Comparison of ENCODE assay signal across 31 cellular contexts in genomic region chr11:133586903-133587517, GRCh38. TPM values are rescaled to one million over a fixed set of nuclear protein-coding genes. Genes with fewer than 3 reads are reported as not detected.
DNase-seq lines count a peak whose midpoint lies in the region; ATAC-seq, FAIRE-seq and TF ChIP-seq lines count a peak whose summit lies in the region.
"Had no signal": no experiment of that assay in that cellular context is flagged by ENCODE, and none has a peak within 500 bp of the region (broad histone marks: within the 10 kb centered on the region; RNA-seq: fewer than 3 reads in every experiment).

No MANE protein-coding gene starts in this region.

- H3K4me2 ChIP-seq in K562 (ENCODE audit: insufficient read depth, low read length) = no peak overlapping the region
- H3K4me2 ChIP-seq: BLaER1 had no signal

- no peak overlapping the region for H2AFZ ChIP-seq in K562 (ENCODE audit: low read depth, low read length)

- DNase-seq in GM12891 (ENCODE audit: insufficient read length, low spot score) (no peak), GM12892 (ENCODE audit: insufficient read length) (no peak), HTR-8/SVneo (ENCODE audit: insufficient read length, low spot score) (no peak), K562 (ENCODE audit: extremely low read depth in 1 of 4, low spot score in 3 of 4) (no peak), NCI-H2227 (lab: John Stamatoyannopoulos, UW; ENCODE audit: unreplicated experiment) (no peak)
- DNase-seq in activated CD8-positive, alpha-beta memory T cell treated with anti-CD3 and anti-CD28 coated beads, Interleukin-2, amount 50 U/mL, for 48 hours = no peak
- DNase-seq in activated T-helper 1 cell treated with anti-CD3 and anti-CD28 coated beads, Interleukin-12 subunit alpha, Interleukin-12 subunit beta, Interleukin-2, Interleukin-4 antibody, amounts not matched to agents 30 ng/mL and 10 ng/mL and 1 ng/mL, durations not matched to agents 14 hours and 24 hours and 36 hours (ENCODE audit: low spot score) = no peak
- DNase-seq: 8988T; ACHN; BE2C; C1 segment of cervical spinal cord; CD4-positive, alpha-beta memory T cell; CD4-positive, CD25-positive, alpha-beta regulatory T cell; CD8-positive, alpha-beta memory T cell; COR-L47; DMS 273 treated with DMSO at 0.1 percent for 48 hours; DMS153; DMS53; DMS79; DND-41; EL; GDM1 had no signal

- WGBS in K562 (ENCODE audit: insufficient coverage, low coverage, missing lambda C conversion rate) = 0% methylated on average over 5 of the region's 5 CpGs

- in situ Hi-C loops in K562 (cut with MboI) = no loop called here

- no peaks in the 10 kb centered on the region for H3K27me3 ChIP-seq in K562 (ENCODE audit: control insufficient read depth in 2 of 2, insufficient read depth in 2 of 2, low read length in 2 of 2)
- H3K27me3 ChIP-seq: BE2C, BLaER1 had no signal

- no peak for TF ChIP-seq CTCF in K562 (IDR thresholded peaks at IDR 0.05 in 2 of 3, conservative IDR thresholded peaks at IDR 0.05 in 1 of 3; ENCODE audit: insufficient read depth in 2 of 3, low read depth in 1 of 3, low read length in 3 of 3)

- no TSS peak for BruUV-seq in K562 (replicated peaks; lab: Mats Ljungman, UMichigan)

- no peak for TF ChIP-seq POLR2A in GM12891 (IDR thresholded peaks at IDR 0.05; ENCODE audit: low read depth, low read length)
- no peak for TF ChIP-seq POLR2A in GM12892 (IDR thresholded peaks at IDR 0.05; ENCODE audit: low read depth, low read length)
- no peak for TF ChIP-seq POLR2A in K562 (conservative IDR thresholded peaks at IDR 0.05)

- H3K27ac ChIP-seq in K562 (ENCODE audit: extremely low read depth, low read depth, low read length) = no peak overlapping the region
- H3K27ac ChIP-seq: BLaER1 had no signal

- H3K4me3 ChIP-seq in K562 = no peak overlapping the region
- H3K4me3 ChIP-seq: BLaER1, GM12878 had no signal

- H3K9me1 ChIP-seq in K562 (ENCODE audit: control insufficient read depth, insufficient read depth, low read length) = no peaks in the 10 kb centered on the region

- H3K4me3 Mint-ChIP-seq in activated T-helper 1 cell treated with anti-CD3 and anti-CD28 coated beads, Interleukin-12 subunit alpha, Interleukin-12 subunit beta, Interleukin-2, Interleukin-4 antibody, amounts not matched to agents 30 ng/mL and 10 ng/mL and 1 ng/mL, durations not matched to agents 14 hours and 24 hours and 36 hours = no peak overlapping the region
- H3K4me3 Mint-ChIP-seq: CD14-positive monocyte; CD4-positive, alpha-beta memory T cell; CD4-positive, CD25-positive, alpha-beta regulatory T cell; CD8-positive, alpha-beta memory T cell had no signal

- POLR2A ChIA-PET in K562 (lab: Yijun Ruan, JAX) = no interaction called here

- intact Hi-C loops in K562 (cut with micrococcal nuclease) = no loop called here
- intact Hi-C loops in activated T-helper 1 cell treated with anti-CD3 and anti-CD28 coated beads, Interleukin-12 subunit alpha, Interleukin-12 subunit beta, Interleukin-2, Interleukin-4 antibody, amounts not matched to agents 30 ng/mL and 10 ng/mL and 1 ng/mL, durations not matched to agents 14 hours and 24 hours and 36 hours (cut with micrococcal nuclease) = no loop called here

- H3K79me2 ChIP-seq in K562 (ENCODE audit: control insufficient read depth, insufficient read depth, low read length) = no peaks in the 10 kb centered on the region

- no peaks in the 10 kb centered on the region for H3K36me3 Mint-ChIP-seq in activated T-helper 1 cell treated with anti-CD3 and anti-CD28 coated beads, Interleukin-12 subunit alpha, Interleukin-12 subunit beta, Interleukin-2, Interleukin-4 antibody, amounts not matched to agents 30 ng/mL and 10 ng/mL and 1 ng/mL, durations not matched to agents 14 hours and 24 hours and 36 hours (ENCODE audit: low read depth)
- H3K36me3 Mint-ChIP-seq: CD14-positive monocyte; CD4-positive, alpha-beta memory T cell; CD4-positive, CD25-positive, alpha-beta regulatory T cell; CD8-positive, alpha-beta memory T cell had no signal

- FAIRE-seq in GM12891 (lab: Jason Lieb, UNC) (peak; percentile 55), GM12892 (lab: Jason Lieb, UNC) (peak; percentile 27), HTR-8/SVneo (lab: Jason Lieb, UNC) (peak; percentile 13), K562 (lab: Jason Lieb, UNC) (no peak)
- FAIRE-seq: A204.1, GM12878, GM18507, GM19239 had no signal

- no peaks in the 10 kb centered on the region for H3K9me3 Mint-ChIP-seq in activated T-helper 1 cell treated with anti-CD3 and anti-CD28 coated beads, Interleukin-12 subunit alpha, Interleukin-12 subunit beta, Interleukin-2, Interleukin-4 antibody, amounts not matched to agents 30 ng/mL and 10 ng/mL and 1 ng/mL, durations not matched to agents 14 hours and 24 hours and 36 hours

- no peaks in the 10 kb centered on the region for H3K4me1 Mint-ChIP-seq in activated T-helper 1 cell treated with anti-CD3 and anti-CD28 coated beads, Interleukin-12 subunit alpha, Interleukin-12 subunit beta, Interleukin-2, Interleukin-4 antibody, amounts not matched to agents 30 ng/mL and 10 ng/mL and 1 ng/mL, durations not matched to agents 14 hours and 24 hours and 36 hours (ENCODE audit: low read depth)
- H3K4me1 Mint-ChIP-seq: CD14-positive monocyte; CD4-positive, alpha-beta memory T cell; CD4-positive, CD25-positive, alpha-beta regulatory T cell; CD8-positive, alpha-beta memory T cell had no signal

- H4K20me1 ChIP-seq in K562 (replicated peaks; ENCODE audit: control insufficient read depth, insufficient read depth, low read length) = no peaks in the 10 kb centered on the region
- H4K20me1 ChIP-seq: BLaER1 had no signal

- CTCF ChIA-PET in K562 (lab: Yijun Ruan, JAX; ENCODE audit: low intra/inter-chr PET ratio) = no interaction called here

- H3K36me3 ChIP-seq in K562 (ENCODE audit: control insufficient read depth, insufficient read depth, low read length) = no peaks in the 10 kb centered on the region
- H3K36me3 ChIP-seq: BE2C, BLaER1 had no signal

- H3K9me3 ChIP-seq in K562 (replicated peaks; ENCODE audit: control insufficient read depth, insufficient read depth, low read depth, low read length) = no peaks in the 10 kb centered on the region; the same call in 1 of the 2 replicates
- H3K9me3 ChIP-seq: BE2C, BLaER1 had no signal

- ATAC-seq in K562 (no peak), GM18867 (IDR thresholded peaks at IDR 0.05; ENCODE audit: unreplicated experiment) (no peak)
- ATAC-seq: GM12878 had no signal

- no peak overlapping the region for H3K27ac Mint-ChIP-seq in activated T-helper 1 cell treated with anti-CD3 and anti-CD28 coated beads, Interleukin-12 subunit alpha, Interleukin-12 subunit beta, Interleukin-2, Interleukin-4 antibody, amounts not matched to agents 30 ng/mL and 10 ng/mL and 1 ng/mL, durations not matched to agents 14 hours and 24 hours and 36 hours
- H3K27ac Mint-ChIP-seq: CD14-positive monocyte; CD4-positive, alpha-beta memory T cell; CD4-positive, CD25-positive, alpha-beta regulatory T cell; CD8-positive, alpha-beta memory T cell had no signal

- no peak overlapping the region for H3K9ac ChIP-seq in K562 (ENCODE audit: insufficient read depth in 1 of 2, low read depth in 2 of 2, low read length in 2 of 2)
- H3K9ac ChIP-seq: BLaER1 had no signal

- no peak for TF ChIP-seq RAD21 in K562 (CRISPR knock-in tag; conservative IDR thresholded peaks at IDR 0.05 in 1 of 2, IDR thresholded peaks at IDR 0.05 in 1 of 2)

- no peaks in the 10 kb centered on the region for H3K4me1 ChIP-seq in K562 (replicated peaks in 1 of 2; ENCODE audit: control insufficient read depth in 2 of 2, insufficient read depth in 2 of 2, low read length in 2 of 2)
- H3K4me1 ChIP-seq: BE2C had no signal

- TF ChIP-seq EP300 in K562 (IDR thresholded peaks at IDR 0.05; ENCODE audit: low read length) = no peak

- H3K27me3 Mint-ChIP-seq in activated T-helper 1 cell treated with anti-CD3 and anti-CD28 coated beads, Interleukin-12 subunit alpha, Interleukin-12 subunit beta, Interleukin-2, Interleukin-4 antibody, amounts not matched to agents 30 ng/mL and 10 ng/mL and 1 ng/mL, durations not matched to agents 14 hours and 24 hours and 36 hours (ENCODE audit: insufficient read depth) = no peaks in the 10 kb centered on the region
- H3K27me3 Mint-ChIP-seq: CD4-positive, alpha-beta memory T cell; CD4-positive, CD25-positive, alpha-beta regulatory T cell; CD8-positive, alpha-beta memory T cell had no signal

TF ChIP-seq in GM12891, 5 proteins besides CTCF, POLR2A, EP300 and RAD21 (continues in another document):
- TF ChIP-seq POLR2AphosphoS5 (IDR thresholded peaks at IDR 0.05; ENCODE audit: low read depth, low read length) (no peak), PAX5 (IDR thresholded peaks at IDR 0.05; ENCODE audit: insufficient read depth, low read length, severe bottlenecking) (no peak), SPI1 (IDR thresholded peaks at IDR 0.05; ENCODE audit: low read depth, low read length) (no peak), TAF1 (IDR thresholded peaks at IDR 0.05; ENCODE audit: low read depth, low read length) (no peak)

TF ChIP-seq in K562, 482 proteins besides CTCF, POLR2A, EP300 and RAD21:
- TF ChIP-seq ATF1 (CRISPR knock-in tag; IDR thresholded peaks at IDR 0.05) (no peak), ATF1 (tag; IDR thresholded peaks at IDR 0.05) (peak; percentile 45; the same call in 1 of the 2 replicates), SNRNP70 (optimal IDR thresholded peaks at IDR 0.05; ENCODE audit: low read depth, low read length) (no peak), TSC22D4 (tag; IDR thresholded peaks at IDR 0.05) (peak; percentile 58; the same call in 1 of the 2 replicates)
TF ChIP-seq in K562: peak in this region for 2.

RNA-seq across cellular contexts. Expression of gene OPCML, which starts 54.7 kb away (rescaled TPM):
- not detected for polyA plus RNA-seq in GM12891 (2012; ENCODE audit: low read depth, missing spikeins)
- not detected for polyA plus RNA-seq in GM12892 (2012; ENCODE audit: missing spikeins)
- not detected in 2 replicates for total RNA-seq in K562 (2011; cell fraction: chromatin; rRNA removed; ENCODE audit: low replicate concordance)
- not detected in 2 replicates for total RNA-seq in K562 (2011; cell fraction: nucleolus; rRNA removed)
- not detected in 2 replicates for total RNA-seq in K562 (2011; cell fraction: nucleoplasm; rRNA removed)
- total RNA-seq in K562 (2014; rRNA removed) = not detected in 2 replicates
- total RNA-seq in K562 (2014; rRNA removed; fragmentation: Illumina TruSeq; extraction: Trizol) = not detected in 2 replicates
- not detected in 2 replicates for total RNA-seq in K562 (2015; rRNA removed; fragmentation: Illumina TruSeq; extraction: Trizol)
- not detected in 2 replicates for total RNA-seq in K562 (2021)
- not detected in 2 replicates for polyA plus RNA-seq in K562 (2011; rRNA removed)
- not detected in 2 replicates for polyA plus RNA-seq in K562 (2011; cell fraction: cytosol; rRNA removed)
- polyA plus RNA-seq in K562 (2011; cell fraction: nucleus; rRNA removed) = not detected in 2 replicates
- polyA plus RNA-seq in K562 (2012) = not detected in 2 replicates
- not detected in 2 replicates for polyA plus RNA-seq in K562 (2014; fragmentation: Illumina TruSeq; extraction: Trizol)
- polyA plus RNA-seq in K562 (2014; fragmentation: Nextera tagmentation; extraction: Ambion mirVana) = not detected
- not detected in 2 replicates for polyA plus RNA-seq in K562 (2014; rRNA removed)
- not detected in 2 replicates for polyA minus RNA-seq in K562 (2011; rRNA and poly(A)+ RNA removed)
- not detected in 2 replicates for polyA minus RNA-seq in K562 (2011; cell fraction: cytosol; rRNA and poly(A)+ RNA removed)
- polyA minus RNA-seq in K562 (2011; cell fraction: nucleus; rRNA and poly(A)+ RNA removed) = not detected in 2 replicates
- total RNA-seq in activated T-helper 1 cell treated with anti-CD3 and anti-CD28 coated beads, Interleukin-12 subunit alpha, Interleukin-12 subunit beta, Interleukin-2, Interleukin-4 antibody, amounts not matched to agents 30 ng/mL and 10 ng/mL and 1 ng/mL, durations not matched to agents 14 hours and 24 hours and 36 hours = not detected in 2 replicates
- total RNA-seq: CD4-positive, alpha-beta memory T cell; CD4-positive, CD25-positive, alpha-beta regulatory T cell; CD8-positive, alpha-beta memory T cell; Daoy; G401; GM12878 had no signal
- polyA plus RNA-seq: CD14-positive monocyte; CD4-positive, alpha-beta memory T cell; CD4-positive, CD25-positive, alpha-beta regulatory T cell; CD8-positive, alpha-beta memory T cell had no signal
